In the genomic region with DNA sequence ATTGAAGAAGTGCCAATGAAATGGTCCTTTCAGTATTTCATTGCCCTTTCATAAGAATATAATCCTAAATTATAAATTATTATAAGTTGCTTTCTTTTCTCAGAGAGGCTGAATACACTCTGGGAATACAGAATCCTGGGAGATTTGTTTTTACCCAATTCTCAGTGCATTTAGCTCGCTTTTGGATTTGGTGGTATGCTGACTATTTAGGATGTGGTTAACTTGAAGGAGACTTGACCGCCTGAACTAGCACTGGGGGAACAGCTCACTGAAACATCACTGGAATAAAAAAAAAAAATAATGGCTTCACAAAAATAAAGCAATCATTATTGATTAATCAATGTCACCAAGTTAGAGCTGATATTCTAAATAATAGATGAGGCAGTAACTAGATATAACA, we compare ENCODE assay signal across 31 cellular contexts. TPM values are rescaled to one million over a fixed set of nuclear protein-coding genes. Genes with fewer than 3 reads are reported as not detected.
DNase-seq lines count a peak whose midpoint lies in the region; ATAC-seq and TF ChIP-seq lines count a peak whose summit lies in the region.
"Had no signal": no experiment of that assay in that cellular context is flagged by ENCODE, and none has a peak within 500 bp of the region (broad histone marks: within the 10 kb centered on the region; RNA-seq: fewer than 3 reads in every experiment).

No MANE protein-coding gene starts in this region.

- 61% methylated on average over 2 of the region's 2 CpGs for WGBS in smooth muscle cell (ENCODE audit: low lambda C conversion rate)

- peak overlapping the region; percentile 56 for H3K27ac ChIP-seq in smooth muscle cell (ENCODE audit: low read depth)
- H3K27ac ChIP-seq in PC-3 (ENCODE audit: low read length), result no peak overlapping the region
- H3K27ac ChIP-seq: adrenal gland, cardiac muscle cell, esophagus muscularis mucosa, gastrocnemius medialis, WERI-Rb-1 had no signal

- no peaks in the 10 kb centered on the region for H4K20me1 ChIP-seq in smooth muscle cell (ENCODE audit: low read depth)
- no peaks in the 10 kb centered on the region for H4K20me1 ChIP-seq in PC-3 (ENCODE audit: low read length)

- H2AFZ ChIP-seq in smooth muscle cell (ENCODE audit: low read depth) (no peak overlapping the region), PC-3 (ENCODE audit: low read length) (no peak overlapping the region)

- H3K4me1 ChIP-seq in smooth muscle cell (ENCODE audit: low read depth) (no peaks in the 10 kb centered on the region), PC-3 (ENCODE audit: insufficient read depth, low read length) (no peaks in the 10 kb centered on the region)
- H3K4me1 ChIP-seq: adrenal gland, esophagus muscularis mucosa, gastrocnemius medialis had no signal

- intact Hi-C loops in PC-3 (cut with micrococcal nuclease), result no loop called here

- CTCF ChIA-PET in PC-3 (lab: Charles Lee), result no interaction called here

- H3K4me3 ChIP-seq in fibroblast of villous mesenchyme (ENCODE audit: low read depth, low read length), result no peak overlapping the region
- no peak overlapping the region for H3K4me3 ChIP-seq in smooth muscle cell
- no peak overlapping the region for H3K4me3 ChIP-seq in PC-3 (ENCODE audit: low read length)
- H3K4me3 ChIP-seq: adrenal gland, cardiac muscle cell, esophagus muscularis mucosa, gastrocnemius medialis had no signal

- H3K9ac ChIP-seq in smooth muscle cell (ENCODE audit: low read depth) (no peak overlapping the region), PC-3 (ENCODE audit: low read length) (no peak overlapping the region)

- TF ChIP-seq CTCF in fibroblast of villous mesenchyme (IDR thresholded peaks at IDR 0.05; ENCODE audit: insufficient read depth, low read depth, low read length) (no peak), smooth muscle cell (IDR thresholded peaks at IDR 0.05; ENCODE audit: borderline replicate concordance, insufficient read depth, poor library complexity, severe bottlenecking) (no peak), PC-3 (conservative IDR thresholded peaks at IDR 0.05; ENCODE audit: low read depth, low read length) (no peak)

- H3K79me2 ChIP-seq in smooth muscle cell (ENCODE audit: low read depth) (no peaks in the 10 kb centered on the region), PC-3 (ENCODE audit: low read length) (no peaks in the 10 kb centered on the region)

- H3K4me2 ChIP-seq in smooth muscle cell (peak overlapping the region; percentile 55), PC-3 (ENCODE audit: low read length) (no peak overlapping the region)

- H3K27me3 ChIP-seq in smooth muscle cell (ENCODE audit: low read depth) (no peaks in the 10 kb centered on the region), PC-3 (ENCODE audit: low read length) (no peaks in the 10 kb centered on the region)
- H3K27me3 ChIP-seq: adrenal gland, cardiac muscle cell, esophagus muscularis mucosa, gastrocnemius medialis had no signal

- DNase-seq in EH (ENCODE audit: low read depth) (peak; percentile 69), amniotic epithelial cell (ENCODE audit: low read depth) (peak; percentile 62), fibroblast of villous mesenchyme (ENCODE audit: low read depth) (peak; percentile 42), smooth muscle cell (lab: John Stamatoyannopoulos, UW; ENCODE audit: unreplicated experiment) (no peak), PC-3 (no peak), HCEC 1CT (no peak), NCI-H187 treated with DMSO at 0.1 percent for 48 hours (lab: John Stamatoyannopoulos, UW) (no peak)
- no peak for DNase-seq in activated CD4-positive, CD25-positive, alpha-beta regulatory T cell treated with anti-CD3 and anti-CD28 coated beads, Interleukin-2, amount 50 U/mL, for 72 hours
- DNase-seq: activated CD4-positive, alpha-beta T cell treated with anti-CD3 and anti-CD28 coated beads, Interleukin-2, amount 10 ng/mL, durations not matched to agents 24 days and 14 days; activated naive CD4-positive, alpha-beta T cell treated with Interleukin-2 at 50 U/mL for 16 hours; adrenal gland; cortex of kidney; endodermal cell; gastrocnemius medialis; GOT3; hippocampal formation; left colon; naive B cell; NCI-H1105; NCI-H1930; NCI-H526; nucleus accumbens; SIG-M5; small intestine; stimulated activated CD4-positive, alpha-beta T cell treated with anti-CD3 and anti-CD28 coated beads, Interleukin-1b, Interleukin-23, amount 100 ng/mL, for 48 hours; trophoblast cell; WERI-Rb-1 had no signal

- H3K9me3 ChIP-seq in smooth muscle cell (replicated peaks; ENCODE audit: low read depth) (no peaks in the 10 kb centered on the region), PC-3 (ENCODE audit: low read length) (no peaks in the 10 kb centered on the region)
- H3K9me3 ChIP-seq: adrenal gland, esophagus muscularis mucosa had no signal

- ATAC-seq in PC-3, result no peak
- ATAC-seq: gastrocnemius medialis, left colon, Panc1 had no signal

- BruUV-seq in PC-3 (replicated peaks; lab: Mats Ljungman, UMichigan), result no TSS peak

- peaks cover 6% of the 10 kb centered on the region for H3K36me3 ChIP-seq in smooth muscle cell (ENCODE audit: low read depth)
- no peaks in the 10 kb centered on the region for H3K36me3 ChIP-seq in PC-3 (ENCODE audit: low read depth, low read length)
- H3K36me3 ChIP-seq: adrenal gland, cardiac muscle cell, esophagus muscularis mucosa, gastrocnemius medialis, WERI-Rb-1 had no signal

- POLR2A ChIA-PET in PC-3 (lab: Charles Lee; ENCODE audit: unreplicated experiment), result interaction anchor here (0.6 kb wide), 1 partner anchor 77 kb away, joined by 19 read pairs; no protein-coding TSS in a partner anchor

- no peaks in the 10 kb centered on the region for H3F3A ChIP-seq in smooth muscle cell (ENCODE audit: low read depth)
- no peaks in the 10 kb centered on the region for H3F3A ChIP-seq in PC-3 (ENCODE audit: low read length, unreplicated experiment)

- no peaks in the 10 kb centered on the region for H3K9me2 ChIP-seq in PC-3 (replicated peaks; ENCODE audit: low read length)

RNA-seq across cellular contexts. Expression of a gene that starts 10.2 kb away (rescaled TPM):
- total RNA-seq in fibroblast of villous mesenchyme (13.2 and 14.2 TPM in 2 replicates), smooth muscle cell (38.4 and 49.1 TPM in 2 replicates), PC-3 (2014; rRNA removed) (not detected in 2 replicates)
- 33.0 and 38.2 TPM in 2 replicates for polyA plus RNA-seq in smooth muscle cell
- total RNA-seq: activated CD4-positive, alpha-beta T cell treated with anti-CD3 and anti-CD28 coated beads, Interleukin-2, amount 10 ng/mL, durations not matched to agents 24 days and 14 days; activated CD8-positive, alpha-beta memory T cell treated with anti-CD3 and anti-CD28 coated beads for 36 hours; cardiac muscle cell; endodermal cell had no signal
- polyA plus RNA-seq: cardiac muscle cell had no signal

RNA-seq across cellular contexts. Expression of a gene that starts 42.1 kb away (rescaled TPM):
- total RNA-seq in fibroblast of villous mesenchyme (43.8 and 51.0 TPM in 2 replicates), smooth muscle cell (30.3 and 31.8 TPM in 2 replicates), PC-3 (2014; rRNA removed) (33.6 and 37.1 TPM in 2 replicates)
- 12.5 and 13.4 TPM in 2 replicates for polyA plus RNA-seq in smooth muscle cell

Comparison
In these comparisons a context has a peak if more than half of its experiments do, and no peak if none do; other contexts are left out.
1. DNase-seq: peak in EH (single experiment), amniotic epithelial cell (single experiment) and fibroblast of villous mesenchyme (single experiment); none in smooth muscle cell (single experiment), activated CD4-positive, CD25-positive, alpha-beta regulatory T cell treated with anti-CD3 and anti-CD28 coated beads, Interleukin-2, amount 50 U/mL, for 72 hours (single experiment), PC-3 (single experiment), HCEC 1CT (single experiment) and NCI-H187 treated with DMSO at 0.1 percent for 48 hours (single experiment).
2. RNA of a gene that starts 10.2 kb away (total RNA-seq): 38.4 to 49.1 TPM in smooth muscle cell and 13.2 to 14.2 TPM in fibroblast of villous mesenchyme; not detected in PC-3; every median in the first group is over 10 times any median in the second.